29 cellular contexts compared by ENCODE assay signal in genomic region chr9:34450644-34451043, GRCh38. TPM values are rescaled to one million over a fixed set of nuclear protein-coding genes. Genes with fewer than 3 reads are reported as not detected.
"Had no signal": no experiment of that assay in that cellular context is flagged by ENCODE, and none has a peak within 500 bp of the region (broad histone marks: within the 10 kb centered on the region; RNA-seq: fewer than 3 reads in every experiment).

No MANE protein-coding gene starts in this region.

- H3K4me3 ChIP-seq: body of pancreas, K562, SK-N-MC had no signal

- H3K4me1 ChIP-seq: body of pancreas had no signal

- H3K27ac ChIP-seq: SK-N-MC had no signal

- H3K27ac Mint-ChIP-seq: activated B cell treated with CpG ODN at 0.5 μM for 24 hours; activated CD4-positive, alpha-beta T cell treated with anti-CD3 and anti-CD28 coated beads, Interleukin-2, amount 10 ng/mL, durations not matched to agents 24 days and 14 days; activated naive CD4-positive, alpha-beta T cell treated with anti-CD3 and anti-CD28 coated beads, Interleukin-2, amount 50 U/mL, for 24 hours; activated T-helper 1 cell treated with anti-CD3 and anti-CD28 coated beads, Interleukin-12 subunit alpha, Interleukin-12 subunit beta, Interleukin-2, Interleukin-4 antibody, amounts not matched to agents 30 ng/mL and 10 ng/mL and 1 ng/mL, durations not matched to agents 14 hours and 24 hours and 36 hours; T-cell had no signal

- FAIRE-seq: bronchial epithelial cell, K562, RCC 7860, TTC549 had no signal

- DNase-seq: activated B cell treated with CpG ODN at 0.5 μM for 24 hours; activated CD4-positive, alpha-beta T cell treated with anti-CD3 and anti-CD28 coated beads for 1 hour; activated CD4-positive, alpha-beta T cell treated with anti-CD3 and anti-CD28 coated beads, Interleukin-2, amount 10 ng/mL, durations not matched to agents 24 days and 14 days; activated CD4-positive, alpha-beta T cell treated with anti-CD3 and anti-CD28 coated beads, Interleukin-2, amount 50 U/mL, for 48 hours; activated CD8-positive, alpha-beta memory T cell treated with anti-CD3 and anti-CD28 coated beads, Interleukin-2, amount 10 ng/mL, durations not matched to agents 7 days and 5 days; activated effector memory CD4-positive, alpha-beta T cell treated with Interleukin-2 at 50 U/mL for 16 hours; activated naive CD4-positive, alpha-beta T cell; activated T-cell treated with anti-CD3 and anti-CD28 coated beads, Interleukin-2, amount 50 U/mL, for 24 hours; aorta; body of pancreas; Karpas-422; MM.1S; NCI-H1105 treated with DMSO at 0.1 percent for 48 hours; NCI-H1436 treated with DMSO at 0.1 percent for 48 hours; NCI-H187; NCI-H2081; NCI-H510A treated with DMSO at 0.1 percent for 48 hours; NCI-H69; NK-92 treated with Interleukin-12 subunit alpha and Interleukin-12 subunit beta, amount 100 ng/mL, for 24 hours; T-cell; T-helper 2 cell; T1000 had no signal

- H3K9me3 ChIP-seq: body of pancreas had no signal

- ATAC-seq: body of pancreas, T-cell had no signal

- H3K27me3 ChIP-seq: body of pancreas had no signal

- H3K36me3 Mint-ChIP-seq: activated CD8-positive, alpha-beta memory T cell treated with anti-CD3 and anti-CD28 coated beads, Interleukin-2, amount 10 ng/mL, durations not matched to agents 7 days and 5 days had no signal

- H3K4me3 Mint-ChIP-seq: activated B cell treated with CpG ODN at 0.5 μM for 24 hours; activated CD4-positive, alpha-beta T cell treated with anti-CD3 and anti-CD28 coated beads, Interleukin-2, amount 10 ng/mL, durations not matched to agents 24 days and 14 days; activated naive CD4-positive, alpha-beta T cell treated with anti-CD3 and anti-CD28 coated beads, Interleukin-2, amount 50 U/mL, for 24 hours; activated T-cell treated with anti-CD3 and anti-CD28 coated beads, Interleukin-2, amount 50 U/mL, for 24 hours; activated T-helper 1 cell treated with anti-CD3 and anti-CD28 coated beads, Interleukin-12 subunit alpha, Interleukin-12 subunit beta, Interleukin-2, Interleukin-4 antibody, amounts not matched to agents 30 ng/mL and 10 ng/mL and 1 ng/mL, durations not matched to agents 14 hours and 24 hours and 36 hours; T-cell had no signal

- H3K9me3 Mint-ChIP-seq: activated B cell treated with CpG ODN at 0.5 μM for 24 hours; activated CD4-positive, alpha-beta T cell treated with anti-CD3 and anti-CD28 coated beads, Interleukin-2, amount 10 ng/mL, durations not matched to agents 24 days and 14 days; activated naive CD4-positive, alpha-beta T cell treated with anti-CD3 and anti-CD28 coated beads, Interleukin-2, amount 50 U/mL, for 24 hours; activated T-cell treated with anti-CD3 and anti-CD28 coated beads, Interleukin-2, amount 50 U/mL, for 24 hours; activated T-helper 1 cell treated with anti-CD3 and anti-CD28 coated beads, Interleukin-12 subunit alpha, Interleukin-12 subunit beta, Interleukin-2, Interleukin-4 antibody, amounts not matched to agents 30 ng/mL and 10 ng/mL and 1 ng/mL, durations not matched to agents 14 hours and 24 hours and 36 hours; T-cell had no signal

- H3K27me3 Mint-ChIP-seq: activated B cell treated with CpG ODN at 0.5 μM for 24 hours; activated CD4-positive, alpha-beta T cell treated with anti-CD3 and anti-CD28 coated beads, Interleukin-2, amount 10 ng/mL, durations not matched to agents 24 days and 14 days; activated CD8-positive, alpha-beta memory T cell treated with anti-CD3 and anti-CD28 coated beads, Interleukin-2, amount 10 ng/mL, durations not matched to agents 7 days and 5 days; activated naive CD4-positive, alpha-beta T cell treated with anti-CD3 and anti-CD28 coated beads, Interleukin-2, amount 50 U/mL, for 24 hours; activated T-cell treated with anti-CD3 and anti-CD28 coated beads, Interleukin-2, amount 50 U/mL, for 24 hours; T-cell had no signal

RNA-seq across cellular contexts. Expression of gene DNAI1, which starts 8.0 kb away (rescaled TPM):
- total RNA-seq: activated B cell treated with CpG ODN at 0.5 μM for 24 hours; activated CD4-positive, alpha-beta T cell treated with anti-CD3 and anti-CD28 coated beads, Interleukin-2, amount 10 ng/mL, durations not matched to agents 24 days and 14 days; activated CD8-positive, alpha-beta memory T cell treated with anti-CD3 and anti-CD28 coated beads, Interleukin-2, amount 10 ng/mL, durations not matched to agents 7 days and 5 days; activated T-helper 1 cell treated with anti-CD3 and anti-CD28 coated beads, Interleukin-12 subunit alpha, Interleukin-12 subunit beta, Interleukin-2, Interleukin-4 antibody, amounts not matched to agents 30 ng/mL and 10 ng/mL and 1 ng/mL, durations not matched to agents 14 hours and 24 hours and 36 hours; aorta; bronchial epithelial cell; K562; T-cell had no signal
- polyA plus RNA-seq: aorta had no signal
